Comparison of ENCODE assay signal across 9 cellular contexts in genomic region chr2:155513248-155513647, GRCh38.
"Had no signal": no experiment of that assay in that cellular context is flagged by ENCODE, and none has a peak within 500 bp of the region (broad histone marks: within the 10 kb centered on the region; RNA-seq: fewer than 3 reads in every experiment).

No MANE protein-coding gene starts in this region.

- H3K27ac ChIP-seq: GM23248 had no signal

- H2AFZ ChIP-seq: GM23248 had no signal

- H3K36me3 Mint-ChIP-seq: IgD-negative memory B cell had no signal

- H3K4me3 ChIP-seq: GM23248, HAP-1 had no signal

- H3K4me1 ChIP-seq: HAP-1 had no signal

- H3K4me1 Mint-ChIP-seq: IgD-negative memory B cell had no signal

- ATAC-seq: HCT116 had no signal

- FAIRE-seq: HTR-8/SVneo had no signal

- H3K9ac ChIP-seq: GM23248 had no signal

- DNase-seq: GM23248, GOT3, H7, Kasumi-1, KG1 had no signal

- H3K9me3 ChIP-seq: HAP-1 had no signal

- H3K4me3 Mint-ChIP-seq: IgD-negative memory B cell had no signal

- H3K36me3 ChIP-seq: HAP-1 had no signal

- H3K27me3 Mint-ChIP-seq: IgD-negative memory B cell had no signal

- H3K9me3 Mint-ChIP-seq: IgD-negative memory B cell had no signal
